ENCODE assay signal across 7 cellular contexts in the genomic region with DNA sequence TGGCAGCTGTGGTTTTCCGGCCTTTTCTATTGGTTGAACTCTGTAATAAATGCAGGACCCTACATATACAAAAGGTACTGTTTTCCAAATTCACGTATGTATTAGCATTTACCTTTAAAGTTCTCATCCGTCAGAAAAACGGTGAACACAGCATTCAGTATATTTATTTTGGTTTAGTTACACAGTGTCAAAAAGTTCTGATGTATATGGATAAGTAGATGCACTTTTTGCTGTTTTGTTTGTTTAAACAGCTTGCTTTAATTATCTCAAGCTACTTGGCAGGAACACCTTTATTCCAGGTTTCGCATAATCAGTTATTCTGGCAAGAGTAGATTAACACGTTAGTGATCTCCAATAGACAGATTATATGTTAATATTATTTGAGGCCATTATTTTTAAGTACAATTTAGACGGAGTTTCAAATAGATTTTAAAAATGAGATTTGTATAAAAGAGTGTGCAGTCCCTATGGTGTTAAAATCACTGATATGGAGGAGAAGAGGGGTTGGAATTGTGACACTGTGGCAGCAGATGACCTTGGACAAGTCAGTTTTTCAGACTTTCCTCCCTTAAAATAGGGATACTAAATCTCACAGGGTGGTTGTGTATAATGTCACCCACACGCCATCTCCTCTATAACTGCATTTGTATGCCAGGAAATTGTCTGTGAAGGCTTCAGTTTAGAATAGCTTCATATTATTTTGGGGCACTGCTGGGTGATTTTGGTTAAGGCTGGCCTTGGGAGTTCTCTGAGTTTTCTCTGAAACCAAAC. TPM values are rescaled to one million over a fixed set of nuclear protein-coding genes. Genes with fewer than 3 reads are reported as not detected.
DNase-seq lines count a peak whose midpoint lies in the region; ATAC-seq lines count a peak whose summit lies in the region.

No MANE protein-coding gene starts in this region.

- no peak overlapping the region for H3K27ac ChIP-seq in HUES48 (ENCODE audit: low read depth, low read length)
- peak overlapping the region; percentile 99 for H3K27ac ChIP-seq in subcutaneous abdominal adipose tissue (ENCODE audit: low read depth, low read length)

- ATAC-seq in activated T-helper 17 cell treated with anti-CD3 and anti-CD28 coated beads, Interleukin-2, amount 50 U/mL, for 72 hours (replicated peaks): no peak
- ATAC-seq in GM21515 (IDR thresholded peaks at IDR 0.05; ENCODE audit: unreplicated experiment) (no peak), HG03457 (IDR thresholded peaks at IDR 0.05; ENCODE audit: unreplicated experiment) (no peak)

- DNase-seq in immature natural killer cell (no peak), NCI-H82 (lab: John Stamatoyannopoulos, UW) (no peak)

- H3K36me3 Mint-ChIP-seq in activated T-helper 17 cell treated with anti-CD3 and anti-CD28 coated beads, Interleukin-2, amount 50 U/mL, for 72 hours (ENCODE audit: low read depth): peaks cover 74% of the 10 kb centered on the region
- peaks cover under 1 to 32% (median 28%) of the 10 kb centered on the region in 3 donors for H3K36me3 Mint-ChIP-seq in immature natural killer cell

- peaks cover 41% of the 10 kb centered on the region for H3K4me1 Mint-ChIP-seq in activated T-helper 17 cell treated with anti-CD3 and anti-CD28 coated beads, Interleukin-2, amount 50 U/mL, for 72 hours
- H3K4me1 Mint-ChIP-seq in immature natural killer cell: peaks cover 52 to 71% of the 10 kb centered on the region in 2 donors

- peak overlapping the region; percentile 99 for H3K4me3 Mint-ChIP-seq in activated T-helper 17 cell treated with anti-CD3 and anti-CD28 coated beads, Interleukin-2, amount 50 U/mL, for 72 hours
- H3K4me3 Mint-ChIP-seq in immature natural killer cell: peak overlapping the region; percentile 97 to 98 (median 98)

- no peak overlapping the region for H3K9ac ChIP-seq in HUES48 (ENCODE audit: low read depth, low read length)
- peak overlapping the region; percentile 43 to 98 (median 98) for H3K9ac ChIP-seq in subcutaneous abdominal adipose tissue (ENCODE audit: low read length in 5 of 5)

- H3K4me3 ChIP-seq in HUES48 (ENCODE audit: low read depth, low read length) (peak overlapping the region; percentile 89), subcutaneous abdominal adipose tissue (ENCODE audit: low read depth in 1 of 5, low read length in 5 of 5) (peak overlapping the region; percentile 94 to 100 (median 99))

- H3K9me3 ChIP-seq in HUES48 (ENCODE audit: control insufficient read depth, insufficient read depth, low read length) (no peaks in the 10 kb centered on the region), subcutaneous abdominal adipose tissue (ENCODE audit: control insufficient read depth in 5 of 5, low read length in 5 of 5) (no peaks in the 10 kb centered on the region)

- peak overlapping the region; percentile 99 for H3K27ac Mint-ChIP-seq in activated T-helper 17 cell treated with anti-CD3 and anti-CD28 coated beads, Interleukin-2, amount 50 U/mL, for 72 hours
- H3K27ac Mint-ChIP-seq in immature natural killer cell: peak overlapping the region; percentile 85 to 97 (median 97)

- H3K9me3 Mint-ChIP-seq in activated T-helper 17 cell treated with anti-CD3 and anti-CD28 coated beads, Interleukin-2, amount 50 U/mL, for 72 hours: no peaks in the 10 kb centered on the region
- no peaks in the 10 kb centered on the region for H3K9me3 Mint-ChIP-seq in immature natural killer cell

- no peaks in the 10 kb centered on the region for H3K27me3 Mint-ChIP-seq in activated T-helper 17 cell treated with anti-CD3 and anti-CD28 coated beads, Interleukin-2, amount 50 U/mL, for 72 hours
- peaks cover 18 to 19% (median 18%) of the 10 kb centered on the region in 3 donors for H3K27me3 Mint-ChIP-seq in immature natural killer cell (ENCODE audit: low read depth in 3 of 3)

- H3K27me3 ChIP-seq in HUES48 (ENCODE audit: control insufficient read depth, insufficient read depth, low read length): no peaks in the 10 kb centered on the region
- no peaks in the 10 kb centered on the region for H3K27me3 ChIP-seq in subcutaneous abdominal adipose tissue (ENCODE audit: control insufficient read depth in 5 of 5, insufficient read depth in 4 of 5, low read length in 5 of 5)

- H3K4me1 ChIP-seq in HUES48 (ENCODE audit: control insufficient read depth, insufficient read depth, low read length) (peaks cover 23% of the 10 kb centered on the region), subcutaneous abdominal adipose tissue (ENCODE audit: control insufficient read depth in 5 of 5, insufficient read depth in 5 of 5, low read length in 5 of 5) (peaks cover 5 to 53% (median 43%) of the 10 kb centered on the region in 5 donors)

- H3K36me3 ChIP-seq in HUES48 (ENCODE audit: control insufficient read depth, insufficient read depth, low read length) (peaks cover 39% of the 10 kb centered on the region), subcutaneous abdominal adipose tissue (ENCODE audit: control insufficient read depth in 5 of 5, insufficient read depth in 5 of 5, low read length in 5 of 5) (peaks cover 34 to 42% (median 38%) of the 10 kb centered on the region in 5 donors)

RNA-seq across cellular contexts. Expression of a gene that starts 2.1 kb away (rescaled TPM):
- total RNA-seq in activated T-helper 17 cell treated with anti-CD3 and anti-CD28 coated beads, Interleukin-2, amount 50 U/mL, for 72 hours: 100 to 1,000 TPM; 162 to 186 TPM
- 100 to 1,000 TPM in 2 of 3 donors, 10 to 100 TPM in 1; 89.0 to 157 (median 120) TPM for polyA plus RNA-seq in immature natural killer cell

RNA-seq across cellular contexts. Expression of a gene that starts 27.7 kb away (rescaled TPM):
- total RNA-seq in activated T-helper 17 cell treated with anti-CD3 and anti-CD28 coated beads, Interleukin-2, amount 50 U/mL, for 72 hours: not detected
- under 1 TPM in 1 of 3 donors, not detected in 2; 0.22 TPM for polyA plus RNA-seq in immature natural killer cell

RNA-seq across cellular contexts. Expression of a gene that starts 55.3 kb away (rescaled TPM):
- 100 to 1,000 TPM; 182 to 219 TPM for total RNA-seq in activated T-helper 17 cell treated with anti-CD3 and anti-CD28 coated beads, Interleukin-2, amount 50 U/mL, for 72 hours
- 100 to 1,000 TPM in 1 of 3 donors, 10 to 100 TPM in 2; 18.2 to 151 (median 32.8) TPM for polyA plus RNA-seq in immature natural killer cell
